17 cellular contexts compared by ENCODE assay signal in the genomic region with DNA sequence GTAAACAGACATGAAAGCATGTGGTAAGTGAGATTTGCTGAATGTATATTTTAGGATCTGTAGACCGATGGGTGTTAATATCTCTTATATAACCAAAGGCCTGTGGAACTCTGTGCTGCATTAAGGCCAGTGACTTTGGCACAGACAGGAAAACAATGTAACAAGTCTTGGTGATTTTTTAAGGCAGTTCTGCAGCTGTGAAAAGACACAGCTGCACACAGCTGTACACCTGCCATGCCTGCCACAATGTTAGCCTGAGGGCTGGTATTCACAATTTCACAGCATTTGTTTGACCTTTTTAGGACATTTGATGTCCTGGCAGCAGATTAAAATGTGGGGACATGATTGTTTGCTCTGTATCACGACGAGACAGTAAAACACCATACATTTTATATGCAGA. TPM values are rescaled to one million over a fixed set of nuclear protein-coding genes. Genes with fewer than 3 reads are reported as not detected.
DNase-seq lines count a peak whose midpoint lies in the region; ATAC-seq and TF ChIP-seq lines count a peak whose summit lies in the region.
"Had no signal": no experiment of that assay in that cellular context is flagged by ENCODE, and none has a peak within 500 bp of the region (broad histone marks: within the 10 kb centered on the region; RNA-seq: fewer than 3 reads in every experiment).

No MANE protein-coding gene starts in this region.

- 40 to 48% methylated on average over 3 of the region's 3 CpGs for WGBS in heart right ventricle, 2 donors
- WGBS in esophagus squamous epithelium, 2 donors: 58 to 63% methylated on average over 3 of the region's 3 CpGs
- WGBS in aorta, 2 donors: 13 to 15% methylated on average over 3 of the region's 3 CpGs

- intact Hi-C loops in heart right ventricle (cut with DNase I): loop anchor here in 6 of 10 donors (5.0 to 10.0 kb wide), 6 partner anchors 36 to 179 kb away; no protein-coding TSS in a partner anchor
- intact Hi-C loops in Right ventricle myocardium inferior (cut with DNase I): no loop called here
- intact Hi-C loops in esophagus squamous epithelium (cut with DNase I): no loop called here
- intact Hi-C loops in aorta (cut with DNase I): no loop called here
- intact Hi-C loops in Calu3 (cut with micrococcal nuclease; ENCODE audit: unreplicated experiment): loop anchor here (10.0 kb wide), 1 partner anchor 169 kb away; no protein-coding TSS in a partner anchor

- H3K27me3 ChIP-seq in heart right ventricle (peaks cover 0 to 25% (median 0%) of the 10 kb centered on the region in 7 donors), esophagus squamous epithelium (peaks cover 0 to 28% (median 0%) of the 10 kb centered on the region in 4 donors), aorta (ENCODE audit: control insufficient read depth in 1 of 2, insufficient read depth in 2 of 2, low read length in 1 of 2) (no peaks in the 10 kb centered on the region)

- H3K4me1 Mint-ChIP-seq in Calu3 (ENCODE audit: low read depth, unreplicated experiment): no peaks in the 10 kb centered on the region

- peaks cover 5% of the 10 kb centered on the region for H3K36me3 Mint-ChIP-seq in Calu3 (ENCODE audit: insufficient read depth, unreplicated experiment)

- H3K27ac Mint-ChIP-seq in Calu3 (ENCODE audit: unreplicated experiment): no peak overlapping the region
- H3K27ac Mint-ChIP-seq: activated T-cell treated with anti-CD3 and anti-CD28 coated beads, Interleukin-2, amount 50 U/mL, for 24 hours; CD14-positive monocyte; GM23338 had no signal

- peaks cover 5 to 89% (median 65%) of the 10 kb centered on the region in 9 donors for H3K4me1 ChIP-seq in heart right ventricle
- H3K4me1 ChIP-seq in esophagus squamous epithelium: peaks cover 3 to 45% (median 6%) of the 10 kb centered on the region in 3 donors
- peaks cover 1 to 10% of the 10 kb centered on the region in 2 donors for H3K4me1 ChIP-seq in aorta (ENCODE audit: control insufficient read depth in 1 of 2, insufficient read depth in 2 of 2, low read length in 2 of 2)
- H3K4me1 ChIP-seq: A549 had no signal

- no TSS peak for BruUV-seq in Calu3 (replicated peaks; lab: Mats Ljungman, UMichigan)

- DNase-seq in heart right ventricle (no peak), Right ventricle myocardium inferior (ENCODE audit: missing footprints) (no peak), esophagus squamous epithelium (lab: John Stamatoyannopoulos, UW) (no peak), pons (ENCODE audit: low spot score) (peak; percentile 68), aorta (no peak), hippocampal formation (lab: John Stamatoyannopoulos, UW) (no peak), Calu3 (no peak), NCI-H526 treated with DMSO at 0.1 percent for 48 hours (lab: John Stamatoyannopoulos, UW) (no peak)
- DNase-seq: activated CD4-positive, alpha-beta T cell treated with anti-CD3 and anti-CD28 coated beads for 48 hours; activated T-cell treated with anti-CD3 and anti-CD28 coated beads, Interleukin-2, amount 50 U/mL, for 24 hours; cortex of kidney; DMS79; NK-92 treated with Interleukin-12 subunit alpha and Interleukin-12 subunit beta, amount 100 ng/mL, for 24 hours; stimulated activated naive CD8-positive, alpha-beta T cell treated with anti-CD3 and anti-CD28 coated beads, Interleukin-15, Interleukin-2, amounts not matched to agents 100 U/mL and 50 U/mL, for 24 hours had no signal

- H3K4me3 ChIP-seq in heart right ventricle: peak overlapping the region in 3 of 10 donors; percentile 15 to 29 (median 21)
- H3K4me3 ChIP-seq in esophagus squamous epithelium: no peak overlapping the region
- H3K4me3 ChIP-seq in aorta (ENCODE audit: low read length in 2 of 2): no peak overlapping the region
- H3K4me3 ChIP-seq: A549, GM23338 had no signal

- no peaks in the 10 kb centered on the region for H3K9me3 Mint-ChIP-seq in Calu3 (ENCODE audit: low read depth, unreplicated experiment)
- H3K9me3 Mint-ChIP-seq: activated T-cell treated with anti-CD3 and anti-CD28 coated beads, Interleukin-2, amount 50 U/mL, for 24 hours; GM23338 had no signal

- no peak overlapping the region for H3K4me3 Mint-ChIP-seq in Calu3 (ENCODE audit: low read depth, unreplicated experiment)
- H3K4me3 Mint-ChIP-seq: activated T-cell treated with anti-CD3 and anti-CD28 coated beads, Interleukin-2, amount 50 U/mL, for 24 hours; CD14-positive monocyte; GM23338 had no signal

- H3K9me3 ChIP-seq in heart right ventricle (no peaks in the 10 kb centered on the region), esophagus squamous epithelium (no peaks in the 10 kb centered on the region), aorta (ENCODE audit: control insufficient read depth, low read length) (no peaks in the 10 kb centered on the region)
- H3K9me3 ChIP-seq: A549 had no signal

- no peaks in the 10 kb centered on the region for H3K36me3 ChIP-seq in heart right ventricle
- H3K36me3 ChIP-seq in esophagus squamous epithelium: no peaks in the 10 kb centered on the region
- no peaks in the 10 kb centered on the region for H3K36me3 ChIP-seq in aorta (ENCODE audit: control insufficient read depth in 1 of 2, insufficient read depth in 2 of 2, low read length in 1 of 2)

- CTCF ChIA-PET in Calu3 (lab: Charles Lee): interaction anchor here (0.7 kb wide), 1 partner anchor 8 kb away, joined by 3 read pairs; no protein-coding TSS in a partner anchor

- H3K27ac ChIP-seq in heart right ventricle (peak overlapping the region; percentile 74 to 92 (median 88)), esophagus squamous epithelium (peak overlapping the region in 3 of 4 donors; percentile 63 to 72 (median 66)), aorta (ENCODE audit: low read depth in 1 of 2, low read length in 2 of 2) (peak overlapping the region; percentile 81 to 89)
- H3K27ac ChIP-seq: A549 had no signal

- peak in 1 of 8 donors; percentile 15 for ATAC-seq in heart right ventricle
- ATAC-seq in Right ventricle myocardium inferior: no peak
- ATAC-seq in aorta (ENCODE audit: low FRiP score): no peak
- ATAC-seq: A549; GM23338; stimulated activated naive CD8-positive, alpha-beta T cell treated with anti-CD3 and anti-CD28 coated beads, Interleukin-15, Interleukin-2, amounts not matched to agents 100 U/mL and 50 U/mL, for 24 hours had no signal

- TF ChIP-seq CTCF in heart right ventricle (IDR thresholded peaks at IDR 0.05) (no peak), esophagus squamous epithelium (IDR thresholded peaks at IDR 0.05) (no peak), Calu3 (IDR thresholded peaks at IDR 0.05; ENCODE audit: unreplicated experiment) (no peak)

- H3K27me3 Mint-ChIP-seq in Calu3 (ENCODE audit: unreplicated experiment): no peaks in the 10 kb centered on the region

- TF ChIP-seq POLR2A in esophagus squamous epithelium (IDR thresholded peaks at IDR 0.05): no peak

RNA-seq across cellular contexts. Expression of a gene that starts 6.1 kb away (rescaled TPM):
- total RNA-seq in heart right ventricle: 10 to 100 TPM; 11.1 to 25.3 (median 19.6) TPM
- polyA plus RNA-seq in heart right ventricle: 1 to 10 TPM; 5.2 to 9.7 TPM
- 16.4 TPM for total RNA-seq in Right ventricle myocardium inferior
- 1 to 10 TPM in 3 of 4 donors, under 1 TPM in 1; 0.15 to 3.8 (median 1.6) TPM for total RNA-seq in esophagus squamous epithelium
- 10 to 100 TPM; 18.6 to 20.2 TPM for total RNA-seq in aorta
- polyA plus RNA-seq in aorta: 1 to 10 TPM; 8.2 to 9.0 TPM
- total RNA-seq in Calu3 (2022): 1.6 and 1.7 TPM in 2 replicates
- polyA plus RNA-seq: CD14-positive monocyte had no signal

RNA-seq across cellular contexts. Expression of a gene that starts 36.7 kb away (rescaled TPM):
- total RNA-seq in heart right ventricle: 10 to 100 TPM; 15.5 to 22.2 (median 19.7) TPM
- 1 to 10 TPM; 5.5 to 9.2 TPM for polyA plus RNA-seq in heart right ventricle
- total RNA-seq in Right ventricle myocardium inferior: 15.6 TPM
- total RNA-seq in esophagus squamous epithelium: 10 to 100 TPM in 3 of 4 donors, 1 to 10 TPM in 1; 7.0 to 15.9 (median 12.3) TPM
- total RNA-seq in aorta: 10 to 100 TPM in 1 of 2 donors, 1 to 10 TPM in 1; 9.9 to 12.9 TPM
- 1 to 10 TPM; 5.3 to 8.1 TPM for polyA plus RNA-seq in aorta
- 14.6 and 14.8 TPM in 2 replicates for total RNA-seq in Calu3 (2022)

Comparison
In these comparisons a context has a peak if more than half of its experiments do, and no peak if none do; other contexts are left out.
1. intact Hi-C loops: an anchor here in heart right ventricle (5.0 to 10.0 kb wide) and Calu3 (10.0 kb wide); none called in Right ventricle myocardium inferior, esophagus squamous epithelium and aorta.